18 cellular contexts compared by ENCODE assay signal in the genomic region with DNA sequence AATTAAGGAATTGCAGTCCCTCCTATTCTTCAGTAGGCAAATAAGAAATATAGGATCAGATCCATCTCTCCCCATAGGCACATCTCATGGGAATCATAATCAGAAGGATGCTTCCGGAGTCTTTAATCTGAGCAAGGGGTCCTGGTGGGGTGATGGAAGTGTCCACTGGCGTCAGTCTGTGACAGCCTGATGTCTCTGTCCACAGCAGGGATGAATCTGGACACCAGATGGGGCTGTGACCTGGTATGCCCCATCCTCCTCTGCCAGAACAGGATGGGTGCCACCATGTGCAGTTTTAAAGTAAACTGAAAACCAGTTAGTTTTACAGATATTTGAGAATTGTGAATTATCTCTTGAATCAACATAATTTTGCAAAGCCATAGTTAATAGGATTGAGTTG.
DNase-seq lines count a peak whose midpoint lies in the region; ATAC-seq, FAIRE-seq and TF ChIP-seq lines count a peak whose summit lies in the region.
"Had no signal": no experiment of that assay in that cellular context is flagged by ENCODE, and none has a peak within 500 bp of the region (broad histone marks: within the 10 kb centered on the region; RNA-seq: fewer than 3 reads in every experiment).

No MANE protein-coding gene starts in this region.

- no peak overlapping the region for H3K27ac ChIP-seq in GM12878 (ENCODE audit: control insufficient read depth, insufficient read depth)
- H3K27ac ChIP-seq: neutrophil, sigmoid colon had no signal

- TF ChIP-seq RAD21 in GM12878 (IDR thresholded peaks at IDR 0.05; ENCODE audit: insufficient read depth, low read depth, low read length): no peak

- RAD21 ChIA-PET in GM12878 (lab: Charles Lee; ENCODE audit: unreplicated experiment): no interaction called here

- no peak overlapping the region for H3K27ac Mint-ChIP-seq in activated CD4-positive, alpha-beta T cell treated with anti-CD3 and anti-CD28 coated beads for 36 hours
- no peak overlapping the region for H3K27ac Mint-ChIP-seq in activated CD4-positive, alpha-beta T cell treated with anti-CD3 and anti-CD28 coated beads, Interleukin-2, amount 10 ng/mL, durations not matched to agents 7 days and 5 days
- H3K27ac Mint-ChIP-seq in osteocyte (ENCODE audit: unreplicated experiment): no peak overlapping the region
- H3K27ac Mint-ChIP-seq in HFFc6: no peak overlapping the region
- H3K27ac Mint-ChIP-seq in mesothelial cell of epicardium: no peak overlapping the region
- H3K27ac Mint-ChIP-seq: activated naive CD8-positive, alpha-beta T cell treated with anti-CD3 and anti-CD28 coated beads for 36 hours; T-helper 2 cell treated with Interferon-gamma antibody and Interleukin-4, amounts not matched to agents 5 μg/mL and 100 μg/mL, for 36 hours had no signal

- H3K4me1 Mint-ChIP-seq in activated CD4-positive, alpha-beta T cell treated with anti-CD3 and anti-CD28 coated beads for 36 hours: peaks cover 11% of the 10 kb centered on the region
- peaks cover 5% of the 10 kb centered on the region for H3K4me1 Mint-ChIP-seq in activated CD4-positive, alpha-beta T cell treated with anti-CD3 and anti-CD28 coated beads, Interleukin-2, amount 10 ng/mL, durations not matched to agents 7 days and 5 days
- H3K4me1 Mint-ChIP-seq in osteocyte (ENCODE audit: unreplicated experiment) (no peaks in the 10 kb centered on the region), HFFc6 (ENCODE audit: low read depth) (no peaks in the 10 kb centered on the region), mesothelial cell of epicardium (peaks cover 7% of the 10 kb centered on the region)
- H3K4me1 Mint-ChIP-seq: activated naive CD8-positive, alpha-beta T cell treated with anti-CD3 and anti-CD28 coated beads for 36 hours had no signal

- no peak for TF ChIP-seq EP300 in GM12878 (IDR thresholded peaks at IDR 0.05; ENCODE audit: borderline replicate concordance in 1 of 2, control insufficient read depth in 1 of 2, low read depth in 2 of 2, low read length in 2 of 2)

- no peak for ATAC-seq in activated CD4-positive, alpha-beta T cell treated with anti-CD3 and anti-CD28 coated beads for 36 hours
- peak; percentile 55; the same call in 2 of the 3 replicates for ATAC-seq in GM12878
- ATAC-seq: Right ventricle myocardium inferior had no signal

- H3K36me3 ChIP-seq in GM12878 (ENCODE audit: control insufficient read depth in 2 of 2, insufficient read depth in 2 of 2, low read length in 1 of 2): no peaks in the 10 kb centered on the region
- H3K36me3 ChIP-seq: neutrophil, sigmoid colon had no signal

- no peak overlapping the region for H2AFZ ChIP-seq in GM12878 (ENCODE audit: control insufficient read depth, low read depth, low read length)

- no peaks in the 10 kb centered on the region for H3K9me3 Mint-ChIP-seq in activated CD4-positive, alpha-beta T cell treated with anti-CD3 and anti-CD28 coated beads for 36 hours (ENCODE audit: low read depth)
- no peaks in the 10 kb centered on the region for H3K9me3 Mint-ChIP-seq in activated CD4-positive, alpha-beta T cell treated with anti-CD3 and anti-CD28 coated beads, Interleukin-2, amount 10 ng/mL, durations not matched to agents 7 days and 5 days
- H3K9me3 Mint-ChIP-seq in osteocyte (ENCODE audit: unreplicated experiment) (no peaks in the 10 kb centered on the region), HFFc6 (no peaks in the 10 kb centered on the region), mesothelial cell of epicardium (peaks cover 6% of the 10 kb centered on the region)
- H3K9me3 Mint-ChIP-seq: activated naive CD8-positive, alpha-beta T cell treated with anti-CD3 and anti-CD28 coated beads for 36 hours; T-helper 2 cell treated with Interferon-gamma antibody and Interleukin-4, amounts not matched to agents 5 μg/mL and 100 μg/mL, for 36 hours had no signal

- SMC1A ChIA-PET in GM12878 (lab: Charles Lee; ENCODE audit: uncharacterized antibody, unreplicated experiment): no interaction called here

- H3K4me3 ChIP-seq in GM12878: no peak overlapping the region
- H3K4me3 ChIP-seq: sigmoid colon had no signal

- TF ChIP-seq CTCF in GM12878 (IDR thresholded peaks at IDR 0.05 in 2 of 3, conservative IDR thresholded peaks at IDR 0.05 in 1 of 3; ENCODE audit: control insufficient read depth in 2 of 3, extremely low read depth in 1 of 3, insufficient read depth in 1 of 3, low read depth in 3 of 3, low read length in 3 of 3) (peak in 2 of 3 experiments; percentile 15 to 23; a peak in 2 of 6 replicates), osteocyte (IDR thresholded peaks at IDR 0.05) (peak; percentile 22), HFFc6 (IDR thresholded peaks at IDR 0.05) (no peak), mesothelial cell of epicardium (IDR thresholded peaks at IDR 0.05; ENCODE audit: unreplicated experiment) (no peak)

- 32% methylated on average over 2 of the region's 2 CpGs for WGBS in GM12878 (ENCODE audit: insufficient coverage, insufficient replicate concordance, low lambda C conversion rate, missing lambda C conversion rate)

- no peak for TF ChIP-seq POLR2A in GM12878 (IDR thresholded peaks at IDR 0.05; ENCODE audit: low read depth, low read length)

- intact Hi-C loops in activated CD4-positive, alpha-beta T cell treated with anti-CD3 and anti-CD28 coated beads for 36 hours (cut with DNase I, micrococcal nuclease): no loop called here
- intact Hi-C loops in GM12878 (cut with micrococcal nuclease; ENCODE audit: unreplicated experiment): no loop called here

- H4K20me1 ChIP-seq in GM12878 (ENCODE audit: control insufficient read depth, insufficient read depth): no peaks in the 10 kb centered on the region

- in situ Hi-C loops in GM12878 (cut with MboI): no loop called here

- no peaks in the 10 kb centered on the region for H3K27me3 ChIP-seq in GM12878 (replicated peaks in 1 of 2; ENCODE audit: control insufficient read depth in 2 of 2, insufficient read depth in 2 of 2, low read length in 1 of 2)

- no peak overlapping the region for H3K4me3 Mint-ChIP-seq in activated CD4-positive, alpha-beta T cell treated with anti-CD3 and anti-CD28 coated beads for 36 hours
- H3K4me3 Mint-ChIP-seq in activated CD4-positive, alpha-beta T cell treated with anti-CD3 and anti-CD28 coated beads, Interleukin-2, amount 10 ng/mL, durations not matched to agents 7 days and 5 days: no peak overlapping the region
- H3K4me3 Mint-ChIP-seq in osteocyte (ENCODE audit: unreplicated experiment) (no peak overlapping the region), HFFc6 (no peak overlapping the region), mesothelial cell of epicardium (no peak overlapping the region)
- H3K4me3 Mint-ChIP-seq: activated naive CD8-positive, alpha-beta T cell treated with anti-CD3 and anti-CD28 coated beads for 36 hours; T-helper 2 cell treated with Interferon-gamma antibody and Interleukin-4, amounts not matched to agents 5 μg/mL and 100 μg/mL, for 36 hours had no signal

- no peak overlapping the region for H3K9ac ChIP-seq in GM12878 (ENCODE audit: control insufficient read depth, insufficient read depth, low read length)

- peaks cover 7% of the 10 kb centered on the region for H3K27me3 Mint-ChIP-seq in activated CD4-positive, alpha-beta T cell treated with anti-CD3 and anti-CD28 coated beads for 36 hours
- H3K27me3 Mint-ChIP-seq in activated CD4-positive, alpha-beta T cell treated with anti-CD3 and anti-CD28 coated beads, Interleukin-2, amount 10 ng/mL, durations not matched to agents 7 days and 5 days: peaks cover 6% of the 10 kb centered on the region
- H3K27me3 Mint-ChIP-seq in osteocyte (ENCODE audit: unreplicated experiment) (peaks cover 55% of the 10 kb centered on the region), HFFc6 (ENCODE audit: insufficient read depth) (peaks cover 4% of the 10 kb centered on the region), mesothelial cell of epicardium (ENCODE audit: low read depth) (no peaks in the 10 kb centered on the region)

- H3K4me1 ChIP-seq in GM12878 (ENCODE audit: control insufficient read depth, insufficient read depth, low read length): no peaks in the 10 kb centered on the region
- H3K4me1 ChIP-seq: sigmoid colon had no signal

- no peaks in the 10 kb centered on the region for H3K79me2 ChIP-seq in GM12878 (ENCODE audit: control insufficient read depth, insufficient read depth, low read length)

- no peaks in the 10 kb centered on the region for H3K9me3 ChIP-seq in GM12878 (replicated peaks; ENCODE audit: control insufficient read depth, insufficient read depth, low read length)
- H3K9me3 ChIP-seq: neutrophil, sigmoid colon had no signal

- POLR2A ChIA-PET in activated CD4-positive, alpha-beta T cell treated with anti-CD3 and anti-CD28 coated beads for 36 hours (lab: Charles Lee): no interaction called here
- POLR2A ChIA-PET in activated CD4-positive, alpha-beta T cell treated with anti-CD3 and anti-CD28 coated beads, Interleukin-2, amount 10 ng/mL, durations not matched to agents 7 days and 5 days (lab: Charles Lee): no interaction called here
- POLR2A ChIA-PET in GM12878 (lab: Charles Lee): no interaction called here

- CTCF ChIA-PET in activated CD4-positive, alpha-beta T cell treated with anti-CD3 and anti-CD28 coated beads for 36 hours (lab: Charles Lee): no interaction called here
- CTCF ChIA-PET in activated CD4-positive, alpha-beta T cell treated with anti-CD3 and anti-CD28 coated beads, Interleukin-2, amount 10 ng/mL, durations not matched to agents 7 days and 5 days (lab: Charles Lee): no interaction called here
- CTCF ChIA-PET in GM12878 (lab: Yijun Ruan, JAX): no interaction called here

- FAIRE-seq in GM12878 (lab: Jason Lieb, UNC): no peak
- FAIRE-seq: frontal cortex had no signal

- no peaks in the 10 kb centered on the region for H3K36me3 Mint-ChIP-seq in activated CD4-positive, alpha-beta T cell treated with anti-CD3 and anti-CD28 coated beads for 36 hours (ENCODE audit: low read depth)
- H3K36me3 Mint-ChIP-seq in activated CD4-positive, alpha-beta T cell treated with anti-CD3 and anti-CD28 coated beads, Interleukin-2, amount 10 ng/mL, durations not matched to agents 7 days and 5 days (ENCODE audit: low read depth): no peaks in the 10 kb centered on the region
- H3K36me3 Mint-ChIP-seq in osteocyte (ENCODE audit: unreplicated experiment): no peaks in the 10 kb centered on the region
- H3K36me3 Mint-ChIP-seq in HFFc6 (ENCODE audit: low read depth): no peaks in the 10 kb centered on the region
- H3K36me3 Mint-ChIP-seq in mesothelial cell of epicardium: no peaks in the 10 kb centered on the region
- H3K36me3 Mint-ChIP-seq: activated naive CD8-positive, alpha-beta T cell treated with anti-CD3 and anti-CD28 coated beads for 36 hours had no signal

- no peak overlapping the region for H3K4me2 ChIP-seq in GM12878 (ENCODE audit: control insufficient read depth, insufficient read depth)

- BruUV-seq in GM12878 (replicated peaks; lab: Mats Ljungman, UMichigan): no TSS peak

- DNase-seq in activated CD4-positive, alpha-beta T cell treated with anti-CD3 and anti-CD28 coated beads for 36 hours: peak; percentile 14
- no peak for DNase-seq in activated CD4-positive, alpha-beta T cell treated with anti-CD3 and anti-CD28 coated beads, Interleukin-2, amount 10 ng/mL, durations not matched to agents 7 days and 5 days
- DNase-seq in HuH-7 (ENCODE audit: low spot score) (peak; percentile 19), GM12878 (ENCODE audit: low read depth, low spot score) (no peak), osteocyte (ENCODE audit: extremely low spot score, unreplicated experiment) (no peak), NCI-H1930 (lab: John Stamatoyannopoulos, UW) (no peak), HFFc6 (no peak), mesothelial cell of epicardium (ENCODE audit: low spot score in 2 of 2, unreplicated experiment in 2 of 2) (no peak)
- DNase-seq: activated CD4-positive, alpha-beta T cell treated with anti-CD3 and anti-CD28 coated beads for 48 hours; activated naive CD8-positive, alpha-beta T cell treated with anti-CD3 and anti-CD28 coated beads for 36 hours; NCI-H2029; NCI-H748 treated with DMSO at 0.1 percent for 48 hours; sigmoid colon; stimulated activated CD4-positive, alpha-beta T cell treated with anti-CD3 and anti-CD28 coated beads, Interleukin-4, amount 100 ng/mL, for 24 hours had no signal

Comparison
In these comparisons a context has a peak if more than half of its experiments do, and no peak if none do; other contexts are left out.
1. DNase-seq: peak in activated CD4-positive, alpha-beta T cell treated with anti-CD3 and anti-CD28 coated beads for 36 hours (single experiment) and HuH-7 (single experiment); none in activated CD4-positive, alpha-beta T cell treated with anti-CD3 and anti-CD28 coated beads, Interleukin-2, amount 10 ng/mL, durations not matched to agents 7 days and 5 days (single experiment), GM12878 (single experiment), osteocyte (single experiment), NCI-H1930 (0 of 2), HFFc6 (single experiment) and mesothelial cell of epicardium (0 of 2).
2. CTCF ChIP-seq: peak in GM12878 (2 of 3) and osteocyte (single experiment); none in HFFc6 (single experiment) and mesothelial cell of epicardium (single experiment).